1 cellular context compared by ENCODE assay signal in genomic region chr3:42130329-42131070, GRCh38.
TF ChIP-seq lines count a peak whose summit lies in the region.

No MANE protein-coding gene starts in this region.

TF ChIP-seq in HepG2, 621 proteins besides CTCF, POLR2A, EP300 and RAD21 (continued from another document and continues in another):
- no peak for TF ChIP-seq MNT (IDR thresholded peaks at IDR 0.05)
- peak; percentile 83 for TF ChIP-seq ZFP1 (CRISPR knock-in tag; IDR thresholded peaks at IDR 0.05)
- TF ChIP-seq ZNF891 (CRISPR knock-in tag; IDR thresholded peaks at IDR 0.05): no peak
- TF ChIP-seq, protein P1, sequence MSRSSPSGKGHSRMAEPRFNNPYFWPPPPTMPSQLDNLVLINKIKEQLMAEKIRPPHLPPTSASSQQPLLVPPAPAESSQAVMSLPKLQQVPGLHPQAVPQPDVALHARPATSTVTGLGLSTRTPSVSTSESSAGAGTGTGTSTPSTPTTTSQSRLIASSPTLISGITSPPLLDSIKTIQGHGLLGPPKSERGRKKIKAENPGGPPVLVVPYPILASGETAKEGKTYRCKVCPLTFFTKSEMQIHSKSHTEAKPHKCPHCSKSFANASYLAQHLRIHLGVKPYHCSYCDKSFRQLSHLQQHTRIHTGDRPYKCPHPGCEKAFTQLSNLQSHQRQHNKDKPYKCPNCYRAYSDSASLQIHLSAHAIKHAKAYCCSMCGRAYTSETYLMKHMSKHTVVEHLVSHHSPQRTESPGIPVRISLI (CRISPR knock-in tag; IDR thresholded peaks at IDR 0.05; ENCODE audit: borderline replicate concordance): peak; percentile 91
- TF ChIP-seq, protein P2, sequence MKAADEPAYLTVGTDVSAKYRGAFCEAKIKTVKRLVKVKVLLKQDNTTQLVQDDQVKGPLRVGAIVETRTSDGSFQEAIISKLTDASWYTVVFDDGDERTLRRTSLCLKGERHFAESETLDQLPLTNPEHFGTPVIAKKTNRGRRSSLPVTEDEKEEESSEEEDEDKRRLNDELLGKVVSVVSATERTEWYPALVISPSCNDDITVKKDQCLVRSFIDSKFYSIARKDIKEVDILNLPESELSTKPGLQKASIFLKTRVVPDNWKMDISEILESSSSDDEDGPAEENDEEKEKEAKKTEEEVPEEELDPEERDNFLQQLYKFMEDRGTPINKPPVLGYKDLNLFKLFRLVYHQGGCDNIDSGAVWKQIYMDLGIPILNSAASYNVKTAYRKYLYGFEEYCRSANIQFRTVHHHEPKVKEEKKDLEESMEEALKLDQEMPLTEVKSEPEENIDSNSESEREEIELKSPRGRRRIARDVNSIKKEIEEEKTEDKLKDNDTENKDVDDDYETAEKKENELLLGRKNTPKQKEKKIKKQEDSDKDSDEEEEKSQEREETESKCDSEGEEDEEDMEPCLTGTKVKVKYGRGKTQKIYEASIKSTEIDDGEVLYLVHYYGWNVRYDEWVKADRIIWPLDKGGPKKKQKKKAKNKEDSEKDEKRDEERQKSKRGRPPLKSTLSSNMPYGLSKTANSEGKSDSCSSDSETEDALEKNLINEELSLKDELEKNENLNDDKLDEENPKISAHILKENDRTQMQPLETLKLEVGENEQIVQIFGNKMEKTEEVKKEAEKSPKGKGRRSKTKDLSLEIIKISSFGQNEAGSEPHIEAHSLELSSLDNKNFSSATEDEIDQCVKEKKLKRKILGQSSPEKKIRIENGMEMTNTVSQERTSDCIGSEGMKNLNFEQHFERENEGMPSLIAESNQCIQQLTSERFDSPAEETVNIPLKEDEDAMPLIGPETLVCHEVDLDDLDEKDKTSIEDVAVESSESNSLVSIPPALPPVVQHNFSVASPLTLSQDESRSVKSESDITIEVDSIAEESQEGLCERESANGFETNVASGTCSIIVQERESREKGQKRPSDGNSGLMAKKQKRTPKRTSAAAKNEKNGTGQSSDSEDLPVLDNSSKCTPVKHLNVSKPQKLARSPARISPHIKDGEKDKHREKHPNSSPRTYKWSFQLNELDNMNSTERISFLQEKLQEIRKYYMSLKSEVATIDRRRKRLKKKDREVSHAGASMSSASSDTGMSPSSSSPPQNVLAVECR (CRISPR knock-in tag; IDR thresholded peaks at IDR 0.05; ENCODE audit: borderline replicate concordance): peak; percentile 42; the same call in 1 of the 2 replicates
- TF ChIP-seq ZNF232 (CRISPR knock-in tag; IDR thresholded peaks at IDR 0.05; ENCODE audit: borderline replicate concordance): no peak
- TF ChIP-seq ZNF576 (CRISPR knock-in tag; IDR thresholded peaks at IDR 0.05): no peak
- no peak for TF ChIP-seq ZNF484 (CRISPR knock-in tag; IDR thresholded peaks at IDR 0.05; ENCODE audit: borderline replicate concordance, low read depth)
- peak; percentile 85; the same call in 1 of the 2 replicates for TF ChIP-seq ZNF878 (CRISPR knock-in tag; IDR thresholded peaks at IDR 0.05)
- no peak for TF ChIP-seq SP2 (CRISPR knock-in tag; IDR thresholded peaks at IDR 0.05)
- TF ChIP-seq ZNF605 (CRISPR knock-in tag; IDR thresholded peaks at IDR 0.05): peak; percentile 38; the same call in 1 of the 2 replicates
- TF ChIP-seq FOXK1 (CRISPR knock-in tag; IDR thresholded peaks at IDR 0.05; ENCODE audit: borderline replicate concordance, low read depth): peak; percentile 90
- no peak for TF ChIP-seq SIN3B (IDR thresholded peaks at IDR 0.05; ENCODE audit: low read length)
- TF ChIP-seq SMAD1 (CRISPR knock-in tag; IDR thresholded peaks at IDR 0.05; ENCODE audit: borderline replicate concordance, low read depth): no peak
- 0 out of 2 replicates have a peak, but pooled peaks have one; percentile 27 for TF ChIP-seq ZFP36L1 (CRISPR knock-in tag; IDR thresholded peaks at IDR 0.05)
- TF ChIP-seq TBX2 (CRISPR knock-in tag; IDR thresholded peaks at IDR 0.05; ENCODE audit: borderline replicate concordance): peak; percentile 81
- TF ChIP-seq PHF21A (CRISPR knock-in tag; IDR thresholded peaks at IDR 0.05): peak; percentile 77
- TF ChIP-seq SOX13 (IDR thresholded peaks at IDR 0.05): peak; percentile 66
- TF ChIP-seq SOX13 (CRISPR knock-in tag; conservative IDR thresholded peaks at IDR 0.05 in 1 of 2, IDR thresholded peaks at IDR 0.05 in 1 of 2): peak in 1 of 2 experiments; percentile 80; a peak in 2 of 4 replicates
- no peak for TF ChIP-seq ZMYM2 (CRISPR knock-in tag; IDR thresholded peaks at IDR 0.05)
- TF ChIP-seq, protein P3, sequence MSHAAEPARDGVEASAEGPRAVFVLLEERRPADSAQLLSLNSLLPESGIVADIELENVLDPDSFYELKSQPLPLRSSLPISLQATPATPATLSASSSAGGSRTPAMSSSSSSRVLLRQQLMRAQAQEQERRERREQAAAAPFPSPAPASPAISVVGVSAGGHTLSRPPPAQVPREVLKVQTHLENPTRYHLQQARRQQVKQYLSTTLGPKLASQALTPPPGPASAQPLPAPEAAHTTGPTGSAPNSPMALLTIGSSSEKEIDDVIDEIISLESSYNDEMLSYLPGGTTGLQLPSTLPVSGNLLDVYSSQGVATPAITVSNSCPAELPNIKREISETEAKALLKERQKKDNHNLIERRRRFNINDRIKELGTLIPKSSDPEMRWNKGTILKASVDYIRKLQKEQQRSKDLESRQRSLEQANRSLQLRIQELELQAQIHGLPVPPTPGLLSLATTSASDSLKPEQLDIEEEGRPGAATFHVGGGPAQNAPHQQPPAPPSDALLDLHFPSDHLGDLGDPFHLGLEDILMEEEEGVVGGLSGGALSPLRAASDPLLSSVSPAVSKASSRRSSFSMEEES (CRISPR knock-in tag; IDR thresholded peaks at IDR 0.05): no peak
- TF ChIP-seq, protein P4, sequence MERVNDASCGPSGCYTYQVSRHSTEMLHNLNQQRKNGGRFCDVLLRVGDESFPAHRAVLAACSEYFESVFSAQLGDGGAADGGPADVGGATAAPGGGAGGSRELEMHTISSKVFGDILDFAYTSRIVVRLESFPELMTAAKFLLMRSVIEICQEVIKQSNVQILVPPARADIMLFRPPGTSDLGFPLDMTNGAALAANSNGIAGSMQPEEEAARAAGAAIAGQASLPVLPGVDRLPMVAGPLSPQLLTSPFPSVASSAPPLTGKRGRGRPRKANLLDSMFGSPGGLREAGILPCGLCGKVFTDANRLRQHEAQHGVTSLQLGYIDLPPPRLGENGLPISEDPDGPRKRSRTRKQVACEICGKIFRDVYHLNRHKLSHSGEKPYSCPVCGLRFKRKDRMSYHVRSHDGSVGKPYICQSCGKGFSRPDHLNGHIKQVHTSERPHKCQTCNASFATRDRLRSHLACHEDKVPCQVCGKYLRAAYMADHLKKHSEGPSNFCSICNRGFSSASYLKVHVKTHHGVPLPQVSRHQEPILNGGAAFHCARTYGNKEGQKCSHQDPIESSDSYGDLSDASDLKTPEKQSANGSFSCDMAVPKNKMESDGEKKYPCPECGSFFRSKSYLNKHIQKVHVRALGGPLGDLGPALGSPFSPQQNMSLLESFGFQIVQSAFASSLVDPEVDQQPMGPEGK (CRISPR knock-in tag; IDR thresholded peaks at IDR 0.05): peak; percentile 81; the same call in 1 of the 2 replicates
- TF ChIP-seq, protein P5, sequence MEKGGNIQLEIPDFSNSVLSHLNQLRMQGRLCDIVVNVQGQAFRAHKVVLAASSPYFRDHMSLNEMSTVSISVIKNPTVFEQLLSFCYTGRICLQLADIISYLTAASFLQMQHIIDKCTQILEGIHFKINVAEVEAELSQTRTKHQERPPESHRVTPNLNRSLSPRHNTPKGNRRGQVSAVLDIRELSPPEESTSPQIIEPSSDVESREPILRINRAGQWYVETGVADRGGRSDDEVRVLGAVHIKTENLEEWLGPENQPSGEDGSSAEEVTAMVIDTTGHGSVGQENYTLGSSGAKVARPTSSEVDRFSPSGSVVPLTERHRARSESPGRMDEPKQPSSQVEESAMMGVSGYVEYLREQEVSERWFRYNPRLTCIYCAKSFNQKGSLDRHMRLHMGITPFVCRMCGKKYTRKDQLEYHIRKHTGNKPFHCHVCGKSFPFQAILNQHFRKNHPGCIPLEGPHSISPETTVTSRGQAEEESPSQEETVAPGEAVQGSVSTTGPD (CRISPR knock-in tag; IDR thresholded peaks at IDR 0.05): peak; percentile 45; the same call in 1 of the 2 replicates
- no peak for TF ChIP-seq ZNF607 (CRISPR knock-in tag; IDR thresholded peaks at IDR 0.05; ENCODE audit: borderline replicate concordance)
- TF ChIP-seq KDM5A (IDR thresholded peaks at IDR 0.05; ENCODE audit: borderline replicate concordance, low read length): peak; percentile 36; the same call in 1 of the 2 replicates
- TF ChIP-seq ELK4 (CRISPR knock-in tag; IDR thresholded peaks at IDR 0.05; ENCODE audit: borderline replicate concordance): no peak
- no peak for TF ChIP-seq PCBP2 (optimal IDR thresholded peaks at IDR 0.05; ENCODE audit: low read depth, low read length, poor library complexity, severe bottlenecking)
- TF ChIP-seq ZNF205 (CRISPR knock-in tag; IDR thresholded peaks at IDR 0.05): peak; percentile 88; the same call in 1 of the 2 replicates
- no peak for TF ChIP-seq TRIM24 (CRISPR knock-in tag; IDR thresholded peaks at IDR 0.05)
- TF ChIP-seq ZSCAN22 (CRISPR knock-in tag; IDR thresholded peaks at IDR 0.05): no peak
- peak; percentile 60; the same call in 1 of the 2 replicates for TF ChIP-seq ERF (CRISPR knock-in tag; IDR thresholded peaks at IDR 0.05)
- TF ChIP-seq MBNL3 (CRISPR knock-in tag; conservative IDR thresholded peaks at IDR 0.05): no peak
- TF ChIP-seq NFYC (CRISPR knock-in tag; IDR thresholded peaks at IDR 0.05): 0 out of 2 replicates have a peak, but pooled peaks have one; percentile 20
- TF ChIP-seq, protein P6, sequence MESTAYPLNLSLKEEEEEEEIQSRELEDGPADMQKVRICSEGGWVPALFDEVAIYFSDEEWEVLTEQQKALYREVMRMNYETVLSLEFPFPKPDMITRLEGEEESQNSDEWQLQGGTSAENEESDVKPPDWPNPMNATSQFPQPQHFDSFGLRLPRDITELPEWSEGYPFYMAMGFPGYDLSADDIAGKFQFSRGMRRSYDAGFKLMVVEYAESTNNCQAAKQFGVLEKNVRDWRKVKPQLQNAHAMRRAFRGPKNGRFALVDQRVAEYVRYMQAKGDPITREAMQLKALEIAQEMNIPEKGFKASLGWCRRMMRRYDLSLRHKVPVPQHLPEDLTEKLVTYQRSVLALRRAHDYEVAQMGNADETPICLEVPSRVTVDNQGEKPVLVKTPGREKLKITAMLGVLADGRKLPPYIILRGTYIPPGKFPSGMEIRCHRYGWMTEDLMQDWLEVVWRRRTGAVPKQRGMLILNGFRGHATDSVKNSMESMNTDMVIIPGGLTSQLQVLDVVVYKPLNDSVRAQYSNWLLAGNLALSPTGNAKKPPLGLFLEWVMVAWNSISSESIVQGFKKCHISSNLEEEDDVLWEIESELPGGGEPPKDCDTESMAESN (CRISPR knock-in tag; conservative IDR thresholded peaks at IDR 0.05): peak; percentile 72
- no peak for TF ChIP-seq ZNF589 (CRISPR knock-in tag; conservative IDR thresholded peaks at IDR 0.05)
- peak; percentile 66; the same call in 1 of the 2 replicates for TF ChIP-seq ZNF570 (CRISPR knock-in tag; IDR thresholded peaks at IDR 0.05; ENCODE audit: borderline replicate concordance)
- no peak for TF ChIP-seq AKNA (CRISPR knock-in tag; IDR thresholded peaks at IDR 0.05; ENCODE audit: borderline replicate concordance)
- TF ChIP-seq NR3C1 (CRISPR knock-in tag; IDR thresholded peaks at IDR 0.05): no peak
- no peak for TF ChIP-seq SRSF4 (IDR thresholded peaks at IDR 0.05; ENCODE audit: low read depth, low read length, poor library complexity, severe bottlenecking)
- TF ChIP-seq ZNF644 (CRISPR knock-in tag; IDR thresholded peaks at IDR 0.05; ENCODE audit: low read depth): peak; percentile 41; the same call in 1 of the 2 replicates
